33 cellular contexts compared by ENCODE assay signal in the genomic region with DNA sequence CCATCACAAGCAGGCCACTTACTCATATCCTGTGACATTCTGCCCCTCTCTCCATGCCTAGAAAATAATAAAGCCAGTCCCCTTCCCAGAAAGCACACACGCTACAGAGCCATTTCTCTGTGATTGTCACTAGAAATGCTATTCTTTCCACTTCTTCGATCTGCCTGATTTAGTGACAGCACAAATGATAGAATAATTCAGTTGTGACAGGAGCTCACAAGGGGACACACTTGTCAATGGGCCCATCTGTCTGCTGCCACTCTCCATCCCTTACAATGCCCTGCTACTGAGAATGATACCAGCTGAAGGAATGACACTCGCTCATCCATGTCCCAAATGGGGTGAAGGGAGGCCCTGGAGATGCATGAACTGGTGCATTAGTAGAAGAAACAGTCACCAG.
DNase-seq lines count a peak whose midpoint lies in the region; ATAC-seq and TF ChIP-seq lines count a peak whose summit lies in the region.
"Had no signal": no experiment of that assay in that cellular context is flagged by ENCODE, and none has a peak within 500 bp of the region (broad histone marks: within the 10 kb centered on the region; RNA-seq: fewer than 3 reads in every experiment).

No MANE protein-coding gene starts in this region.

- H2BK120ac ChIP-seq in IMR-90 (ENCODE audit: low read depth, low read length) = no peak overlapping the region

- H2AFZ ChIP-seq in IMR-90 (replicated peaks; ENCODE audit: low read length, poor library complexity) = peak overlapping the region; percentile 51
- no peak overlapping the region for H2AFZ ChIP-seq in neural cell (ENCODE audit: low read depth, low read length)

- no CpG with 5 or more reads among the region's 3 CpGs for WGBS in IMR-90 (ENCODE audit: extremely low coverage in 2 of 2, insufficient read length in 1 of 2), 2 experiments
- WGBS in sigmoid colon, 2 donors = 93% methylated on average over 3 of the region's 3 CpGs

- H3K9me3 ChIP-seq in IMR-90 (ENCODE audit: control insufficient read depth, insufficient read depth, low read length) = no peaks in the 10 kb centered on the region
- no peaks in the 10 kb centered on the region for H3K9me3 ChIP-seq in neural cell (ENCODE audit: low read length)
- no peaks in the 10 kb centered on the region for H3K9me3 ChIP-seq in sigmoid colon
- H3K9me3 ChIP-seq: A549, BE2C, BLaER1, Caco-2 had no signal

- H3K4me1 ChIP-seq in IMR-90 (ENCODE audit: control insufficient read depth, insufficient read depth, low read length) (no peaks in the 10 kb centered on the region), sigmoid colon (no peaks in the 10 kb centered on the region)
- H3K4me1 ChIP-seq: A549; BE2C; BLaER1; BLaER1 treated with 17β-estradiol and CSF1 and Interleukin-3, amounts not matched to agents 10 nM and 100 nM; Caco-2 had no signal

- TF ChIP-seq RAD21 in IMR-90 (IDR thresholded peaks at IDR 0.05; ENCODE audit: low read length) (no peak), neural cell (conservative IDR thresholded peaks at IDR 0.05) (peak; percentile 12)

- no peak overlapping the region for H3K4me2 ChIP-seq in IMR-90 (ENCODE audit: low read depth, low read length)
- H3K4me2 ChIP-seq in neural cell (ENCODE audit: low read length) = no peak overlapping the region
- H3K4me2 ChIP-seq: A549; BLaER1; BLaER1 treated with 17β-estradiol and CSF1 and Interleukin-3, amounts not matched to agents 10 nM and 100 nM had no signal

- H2AK9ac ChIP-seq in IMR-90 (replicated peaks; ENCODE audit: low read depth, low read length, poor library complexity) = no peak overlapping the region

- no peak overlapping the region for H3K23ac ChIP-seq in IMR-90 (ENCODE audit: low read depth, low read length)

- no peaks in the 10 kb centered on the region for H3K9me2 ChIP-seq in neural cell (ENCODE audit: insufficient read depth, low read length)

- in situ Hi-C loops in IMR-90 (cut with MboI; ENCODE audit: low sequenced_read_pairs) = no loop called here

- no peaks in the 10 kb centered on the region for H3K4me1 Mint-ChIP-seq in endothelial cell (ENCODE audit: unreplicated experiment)
- H3K4me1 Mint-ChIP-seq: B cell; CD14-positive monocyte; CD4-positive, alpha-beta memory T cell; CD4-positive, CD25-positive, alpha-beta regulatory T cell; CD8-positive, alpha-beta memory T cell had no signal

- H3K79me1 ChIP-seq in IMR-90 (ENCODE audit: low read depth in 1 of 2, low read length in 2 of 2) = no peaks in the 10 kb centered on the region

- H3F3A ChIP-seq in neural cell (ENCODE audit: insufficient read depth, low read length, poor library complexity, severe bottlenecking) = no peaks in the 10 kb centered on the region

- H4K5ac ChIP-seq in IMR-90 (ENCODE audit: low read depth, low read length) = no peak overlapping the region

- no peak overlapping the region for H2BK5ac ChIP-seq in IMR-90 (ENCODE audit: low read depth, low read length, poor library complexity, severe bottlenecking)

- intact Hi-C loops in IMR-90 (cut with micrococcal nuclease) = no loop called here
- intact Hi-C loops in sigmoid colon (cut with DNase I) = no loop called here

- DNase-seq in HT1080 (ENCODE audit: low read depth) (peak; percentile 8), IMR-90 (no peak), SW480 (ENCODE audit: low spot score) (no peak), sigmoid colon (no peak), endothelial cell (ENCODE audit: low spot score) (no peak)
- DNase-seq: 8988T; ACHN; AML-193; BE2C; C1 segment of cervical spinal cord; Caco-2; Calu3; CD4-positive, alpha-beta memory T cell; CD4-positive, alpha-beta T cell; CD4-positive, CD25-positive, alpha-beta regulatory T cell; CD8-positive, alpha-beta memory T cell; CD8-positive, alpha-beta T cell; COR-L47; DMS 273 treated with DMSO at 0.1 percent for 48 hours; DMS153; DMS53; DMS79; DMS79 treated with DMSO at 0.1 percent for 48 hours; DND-41; EL had no signal

- POLR2A ChIA-PET in IMR-90 (lab: Charles Lee; ENCODE audit: unreplicated experiment) = no interaction called here

- H3K27ac ChIP-seq in IMR-90 (ENCODE audit: insufficient read depth, low read length) = no peak overlapping the region
- H3K27ac ChIP-seq in neural cell (ENCODE audit: low read length) = no peak overlapping the region
- H3K27ac ChIP-seq in sigmoid colon = no peak overlapping the region
- H3K27ac ChIP-seq: 22Rv1; A549; BLaER1; BLaER1 treated with 17β-estradiol and CSF1 and Interleukin-3, amounts not matched to agents 10 nM and 100 nM; C4-2B had no signal

- no peak overlapping the region for H4K91ac ChIP-seq in IMR-90 (ENCODE audit: insufficient read depth, low read depth, low read length)

- no peaks in the 10 kb centered on the region for H3K79me2 ChIP-seq in neural cell (replicated peaks; ENCODE audit: insufficient read depth, low read length)

- TF ChIP-seq POLR2A in IMR-90 (IDR thresholded peaks at IDR 0.05; ENCODE audit: low read depth, low read length) (no peak), sigmoid colon (IDR thresholded peaks at IDR 0.05) (no peak)

- H4K20me1 ChIP-seq in IMR-90 (ENCODE audit: insufficient read depth, low read length) (no peaks in the 10 kb centered on the region), neural cell (ENCODE audit: insufficient read depth) (no peaks in the 10 kb centered on the region)
- H4K20me1 ChIP-seq: BLaER1; BLaER1 treated with 17β-estradiol and CSF1 and Interleukin-3, amounts not matched to agents 10 nM and 100 nM had no signal

- TF ChIP-seq EP300 in neural cell (conservative IDR thresholded peaks at IDR 0.05; ENCODE audit: poor library complexity, severe bottlenecking) (peak; percentile 98), sigmoid colon (IDR thresholded peaks at IDR 0.05) (no peak)

- no peak overlapping the region for H2AK5ac ChIP-seq in IMR-90 (ENCODE audit: low read depth, low read length)

- no peak overlapping the region for H3K14ac ChIP-seq in IMR-90 (replicated peaks; ENCODE audit: low read depth, low read length)

- H3K9ac ChIP-seq in IMR-90 (ENCODE audit: low read depth, low read length) = no peak overlapping the region
- no peak overlapping the region for H3K9ac ChIP-seq in neural cell (ENCODE audit: low read length)
- H3K9ac ChIP-seq: BLaER1; BLaER1 treated with 17β-estradiol and CSF1 and Interleukin-3, amounts not matched to agents 10 nM and 100 nM had no signal

- H3K9me3 Mint-ChIP-seq in endothelial cell (ENCODE audit: unreplicated experiment) = no peaks in the 10 kb centered on the region
- H3K9me3 Mint-ChIP-seq: CD4-positive, alpha-beta T cell; CD8-positive, alpha-beta T cell had no signal

- no peak overlapping the region for H3K18ac ChIP-seq in IMR-90 (ENCODE audit: low read depth, low read length)

- H2BK20ac ChIP-seq in IMR-90 (ENCODE audit: low read depth, low read length) = no peak overlapping the region

- dilution Hi-C loops in IMR-90 (cut with HindIII; ENCODE audit: low sequenced_read_pairs, unreplicated experiment) = no loop called here

- H2BK15ac ChIP-seq in IMR-90 (ENCODE audit: low read depth, low read length) = no peak overlapping the region

- H3K9me1 ChIP-seq in IMR-90 (ENCODE audit: insufficient read depth, low read length) = no peaks in the 10 kb centered on the region

- H3K27me3 Mint-ChIP-seq in endothelial cell (ENCODE audit: unreplicated experiment) = peaks cover 2% of the 10 kb centered on the region
- H3K27me3 Mint-ChIP-seq: CD4-positive, CD25-positive, alpha-beta regulatory T cell had no signal

- H3K56ac ChIP-seq in IMR-90 (ENCODE audit: extremely low read depth, insufficient read depth, low read length) = no peak overlapping the region

- BruUV-seq in IMR-90 (replicated peaks; lab: Mats Ljungman, UMichigan) = no TSS peak

- H3K4me3 Mint-ChIP-seq in endothelial cell (ENCODE audit: unreplicated experiment) = no peak overlapping the region
- H3K4me3 Mint-ChIP-seq: B cell; CD14-positive monocyte; CD4-positive, alpha-beta memory T cell; CD4-positive, alpha-beta T cell; CD4-positive, CD25-positive, alpha-beta regulatory T cell; CD8-positive, alpha-beta memory T cell; CD8-positive, alpha-beta T cell had no signal

- H3K27ac Mint-ChIP-seq in endothelial cell (ENCODE audit: unreplicated experiment) = no peak overlapping the region
- H3K27ac Mint-ChIP-seq: B cell; CD4-positive, alpha-beta memory T cell; CD4-positive, alpha-beta T cell; CD4-positive, CD25-positive, alpha-beta regulatory T cell; CD8-positive, alpha-beta memory T cell; CD8-positive, alpha-beta T cell had no signal

- H3K27me3 ChIP-seq in IMR-90 (ENCODE audit: control insufficient read depth, insufficient read depth, low read length) = no peaks in the 10 kb centered on the region; the same call in 1 of the 2 replicates
- H3K27me3 ChIP-seq in neural cell (ENCODE audit: insufficient read depth, low read depth, low read length) = no peaks in the 10 kb centered on the region
- H3K27me3 ChIP-seq in sigmoid colon = no peaks in the 10 kb centered on the region
- H3K27me3 ChIP-seq: BE2C; BLaER1; BLaER1 treated with 17β-estradiol and CSF1 and Interleukin-3, amounts not matched to agents 10 nM and 100 nM had no signal

- TF ChIP-seq CTCF in IMR-90 (conservative IDR thresholded peaks at IDR 0.05; ENCODE audit: low read depth, low read length) (no peak), neural cell (IDR thresholded peaks at IDR 0.05; ENCODE audit: poor library complexity, severe bottlenecking) (no peak), sigmoid colon (IDR thresholded peaks at IDR 0.05) (no peak), endothelial cell (IDR thresholded peaks at IDR 0.05; ENCODE audit: unreplicated experiment) (no peak)

- H3K36me3 ChIP-seq in IMR-90 (ENCODE audit: control insufficient read depth, insufficient read depth, low read length) (no peaks in the 10 kb centered on the region), neural cell (ENCODE audit: insufficient read depth, low read length) (no peaks in the 10 kb centered on the region), sigmoid colon (no peaks in the 10 kb centered on the region)
- H3K36me3 ChIP-seq: BE2C; BLaER1; BLaER1 treated with 17β-estradiol and CSF1 and Interleukin-3, amounts not matched to agents 10 nM and 100 nM had no signal

- H3K4me3 ChIP-seq in IMR-90 (ENCODE audit: insufficient read depth, low read depth, low read length) = no peak overlapping the region
- peak overlapping the region; percentile 37 for H3K4me3 ChIP-seq in neural cell (ENCODE audit: low read length)
- no peak overlapping the region for H3K4me3 ChIP-seq in sigmoid colon
- H3K4me3 ChIP-seq: A549; BLaER1; BLaER1 treated with 17β-estradiol and CSF1 and Interleukin-3, amounts not matched to agents 10 nM and 100 nM had no signal

- no peak overlapping the region for H3K4ac ChIP-seq in IMR-90 (ENCODE audit: low read depth, low read length)

- H4K8ac ChIP-seq in IMR-90 (ENCODE audit: low read depth in 2 of 2, low read length in 2 of 2) = no peak overlapping the region

- H3K36me3 Mint-ChIP-seq in endothelial cell (ENCODE audit: low read depth, unreplicated experiment) = no peaks in the 10 kb centered on the region
- H3K36me3 Mint-ChIP-seq: CD14-positive monocyte; CD4-positive, alpha-beta memory T cell; CD4-positive, CD25-positive, alpha-beta regulatory T cell; CD8-positive, alpha-beta memory T cell; CD8-positive, alpha-beta T cell had no signal

- no peak for ATAC-seq in IMR-90 (ENCODE audit: low read depth)
- ATAC-seq: A549; CD8-positive, alpha-beta T cell had no signal

- CTCF ChIA-PET in IMR-90 (lab: Yijun Ruan, JAX) = no interaction called here

TF ChIP-seq in IMR-90, 13 proteins besides CTCF, POLR2A, EP300 and RAD21 (continues in another document):
- no peak for TF ChIP-seq MAZ (IDR thresholded peaks at IDR 0.05; ENCODE audit: borderline replicate concordance, low read depth, low read length)

TF ChIP-seq in neural cell, 6 proteins besides CTCF, POLR2A, EP300 and RAD21 (continues in another document):
- TF ChIP-seq TAF1 (IDR thresholded peaks at IDR 0.05; ENCODE audit: low read depth) = no peak
